8 cellular contexts compared by ENCODE assay signal in the genomic region with DNA sequence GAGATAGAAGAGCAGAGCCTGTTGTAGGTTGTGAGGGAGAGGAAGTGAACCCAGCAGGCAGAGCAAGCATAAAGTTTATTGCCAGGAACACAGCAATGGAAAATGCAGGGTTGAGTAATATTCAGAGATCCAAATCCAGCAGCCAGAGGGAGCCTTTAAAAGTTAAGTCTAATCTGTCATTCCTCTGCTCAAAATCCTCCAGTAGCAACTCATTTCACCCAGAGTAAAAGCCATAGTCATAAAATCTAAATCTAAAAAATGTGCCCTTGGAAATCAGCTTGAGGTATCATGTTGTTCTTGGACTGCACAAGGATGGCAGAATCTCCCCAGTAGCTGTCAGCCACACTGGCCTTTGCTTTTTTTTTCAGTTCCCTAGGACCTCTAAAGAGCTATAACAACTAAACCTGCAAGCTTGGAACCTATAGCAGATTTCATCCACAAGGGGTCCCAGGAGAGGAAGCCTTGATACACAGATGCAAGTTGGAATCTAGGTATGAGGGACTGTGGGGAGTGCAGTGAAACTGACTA.
DNase-seq lines count a peak whose midpoint lies in the region; ATAC-seq, FAIRE-seq and TF ChIP-seq lines count a peak whose summit lies in the region.

No MANE protein-coding gene starts in this region.

- peaks cover under 1% of the 10 kb centered on the region for H3K27me3 ChIP-seq in CD4-positive, alpha-beta T cell (ENCODE audit: control insufficient read depth, insufficient read depth, low read length)
- peaks cover 2% of the 10 kb centered on the region for H3K27me3 ChIP-seq in osteoblast (ENCODE audit: insufficient read depth, low read length)

- intact Hi-C loops in CD4-positive, alpha-beta T cell (cut with DNase I, micrococcal nuclease), result loop anchor here in 1 of 2 experiments (1.0 kb wide), 1 partner anchor 870 kb away; no protein-coding TSS in a partner anchor

- no peak for FAIRE-seq in GM12892 (lab: Jason Lieb, UNC)

- no peaks in the 10 kb centered on the region for H3K9me3 Mint-ChIP-seq in CD4-positive, alpha-beta T cell
- no peaks in the 10 kb centered on the region for H3K9me3 Mint-ChIP-seq in activated T-helper 17 cell treated with anti-CD3 and anti-CD28 coated beads, Interleukin-2, amount 50 U/mL, for 72 hours

- H2AFZ ChIP-seq in osteoblast (ENCODE audit: low read length), result no peak overlapping the region

- no peak overlapping the region for H3K27ac ChIP-seq in CD4-positive, alpha-beta T cell (ENCODE audit: low read depth, low read length)
- no peak overlapping the region for H3K27ac ChIP-seq in osteoblast (ENCODE audit: low read depth, low read length)

- no peak overlapping the region for H3K4me2 ChIP-seq in osteoblast (ENCODE audit: insufficient read depth, low read length)

- TF ChIP-seq POLR2A in GM12892 (IDR thresholded peaks at IDR 0.05; ENCODE audit: low read depth, low read length), result no peak

- no peaks in the 10 kb centered on the region for H3K36me3 Mint-ChIP-seq in CD4-positive, alpha-beta T cell (ENCODE audit: low read depth)
- H3K36me3 Mint-ChIP-seq in activated T-helper 17 cell treated with anti-CD3 and anti-CD28 coated beads, Interleukin-2, amount 50 U/mL, for 72 hours (ENCODE audit: low read depth), result no peaks in the 10 kb centered on the region

- POLR2A ChIA-PET in CD4-positive, alpha-beta T cell (lab: Charles Lee), result no interaction called here

- no peaks in the 10 kb centered on the region for H3K79me2 ChIP-seq in osteoblast (ENCODE audit: insufficient read depth, low read length)

- H3K9me3 ChIP-seq in CD4-positive, alpha-beta T cell (ENCODE audit: control insufficient read depth, low read length), result no peaks in the 10 kb centered on the region
- H3K9me3 ChIP-seq in osteoblast (ENCODE audit: low read depth, low read length), result no peaks in the 10 kb centered on the region

- no peak for DNase-seq in CD4-positive, alpha-beta T cell
- DNase-seq in NCI-H226 (peak; percentile 50), fibroblast of gingiva (ENCODE audit: low read depth) (peak; percentile 63), osteoblast (ENCODE audit: insufficient read length, low spot score, missing footprints) (peak; percentile 48), GM12892 (ENCODE audit: insufficient read length) (no peak), COR-L47 (lab: John Stamatoyannopoulos, UW) (no peak)

- H3K27me3 Mint-ChIP-seq in CD4-positive, alpha-beta T cell, result peaks cover 10% of the 10 kb centered on the region
- peaks cover 10% of the 10 kb centered on the region for H3K27me3 Mint-ChIP-seq in activated T-helper 17 cell treated with anti-CD3 and anti-CD28 coated beads, Interleukin-2, amount 50 U/mL, for 72 hours

- no peaks in the 10 kb centered on the region for H4K20me1 ChIP-seq in osteoblast (ENCODE audit: insufficient read depth, low read length)

- H3K4me1 ChIP-seq in osteoblast (ENCODE audit: insufficient read depth, low read length), result peaks cover 2% of the 10 kb centered on the region

- no peak for ATAC-seq in CD4-positive, alpha-beta T cell (ENCODE audit: poor library complexity)
- peak; percentile 62 for ATAC-seq in GM21381 (IDR thresholded peaks at IDR 0.05; ENCODE audit: unreplicated experiment)
- ATAC-seq in activated T-helper 17 cell treated with anti-CD3 and anti-CD28 coated beads, Interleukin-2, amount 50 U/mL, for 72 hours (replicated peaks), result no peak

- H3K27ac Mint-ChIP-seq in CD4-positive, alpha-beta T cell, result no peak overlapping the region
- no peak overlapping the region for H3K27ac Mint-ChIP-seq in activated T-helper 17 cell treated with anti-CD3 and anti-CD28 coated beads, Interleukin-2, amount 50 U/mL, for 72 hours

- peak; percentile 8 for TF ChIP-seq CTCF in CD4-positive, alpha-beta T cell (IDR thresholded peaks at IDR 0.05)
- peak; percentile 61 for TF ChIP-seq CTCF in osteoblast (IDR thresholded peaks at IDR 0.05; ENCODE audit: extremely low read depth, low read depth, low read length)

- H3K36me3 ChIP-seq in osteoblast (ENCODE audit: insufficient read depth, low read length), result no peaks in the 10 kb centered on the region

- H3K4me3 Mint-ChIP-seq in CD4-positive, alpha-beta T cell, result no peak overlapping the region
- H3K4me3 Mint-ChIP-seq in activated T-helper 17 cell treated with anti-CD3 and anti-CD28 coated beads, Interleukin-2, amount 50 U/mL, for 72 hours, result no peak overlapping the region

- H3K4me3 ChIP-seq in osteoblast (ENCODE audit: insufficient read depth, low read length), result no peak overlapping the region

- no peaks in the 10 kb centered on the region for H3K4me1 Mint-ChIP-seq in CD4-positive, alpha-beta T cell (ENCODE audit: low read depth)
- no peaks in the 10 kb centered on the region for H3K4me1 Mint-ChIP-seq in activated T-helper 17 cell treated with anti-CD3 and anti-CD28 coated beads, Interleukin-2, amount 50 U/mL, for 72 hours

- CTCF ChIA-PET in CD4-positive, alpha-beta T cell (lab: Charles Lee), result no interaction called here

Comparison
In these comparisons a context has a peak if more than half of its experiments do, and no peak if none do; other contexts are left out.
1. DNase-seq: peak in NCI-H226 (single experiment), fibroblast of gingiva (single experiment) and osteoblast (single experiment); none in CD4-positive, alpha-beta T cell (0 of 10), GM12892 (single experiment) and COR-L47 (single experiment).